ENCODE assay signal across 8 cellular contexts in genomic region chr1:204516180-204516879, GRCh38. TPM values are rescaled to one million over a fixed set of nuclear protein-coding genes. Genes with fewer than 3 reads are reported as not detected.
DNase-seq lines count a peak whose midpoint lies in the region; ATAC-seq and TF ChIP-seq lines count a peak whose summit lies in the region.

TSS of gene MDM4 (plus strand) at chr1:204516406. CDS start at chr1:204525519, 9,113 bp downstream.

- H3K36me3 Mint-ChIP-seq in CD4-positive, alpha-beta T cell (ENCODE audit: low read depth): peaks cover 23% of the 10 kb centered on the region

- no peaks in the 10 kb centered on the region for H3K27me3 Mint-ChIP-seq in CD4-positive, alpha-beta T cell

- H3K27ac ChIP-seq in CD4-positive, alpha-beta T cell (ENCODE audit: low read depth, low read length): peak within 1 kb of the TSS; percentile 99
- peak within 1 kb of the TSS; percentile 99 for H3K27ac ChIP-seq in HL-60 (replicated peaks)
- H3K27ac ChIP-seq in duodenal mucosa (ENCODE audit: low read depth, low read length): peak within 1 kb of the TSS; percentile 97
- peak within 1 kb of the TSS; percentile 80 to 94 (median 90) for H3K27ac ChIP-seq in right lobe of liver

- TF ChIP-seq CTCF in CD4-positive, alpha-beta T cell (IDR thresholded peaks at IDR 0.05): no peak
- TF ChIP-seq CTCF in HL-60 (IDR thresholded peaks at IDR 0.05; ENCODE audit: insufficient read depth, low read length) (no peak), right lobe of liver (IDR thresholded peaks at IDR 0.05) (no peak)

- ATAC-seq in CD4-positive, alpha-beta T cell (ENCODE audit: poor library complexity): peak; percentile 72
- ATAC-seq in GM19463 (IDR thresholded peaks at IDR 0.05; ENCODE audit: unreplicated experiment) (peak; percentile 87), right lobe of liver (peak; percentile 95 to 98 (median 96))

- POLR2A ChIA-PET in CD4-positive, alpha-beta T cell (lab: Charles Lee): interaction anchor here (0.6 to 5.9 kb wide), 24 partner anchors 10 to 1227 kb away, joined by 3 to 262 read pairs (median 4); partner anchors contain the start of gene PIK3C2B

- H3K9me3 ChIP-seq in CD4-positive, alpha-beta T cell (ENCODE audit: control insufficient read depth, low read length): no peaks in the 10 kb centered on the region
- no peaks in the 10 kb centered on the region for H3K9me3 ChIP-seq in duodenal mucosa (ENCODE audit: control insufficient read depth in 1 of 2, low read length in 2 of 2)
- H3K9me3 ChIP-seq in right lobe of liver: no peaks in the 10 kb centered on the region

- peaks cover 14 to 22% of the 10 kb centered on the region in 2 donors for H3K4me1 ChIP-seq in duodenal mucosa (ENCODE audit: control insufficient read depth in 1 of 2, insufficient read depth in 2 of 2, low read length in 2 of 2)
- H3K4me1 ChIP-seq in right lobe of liver: peaks cover 0 to 15% (median 0%) of the 10 kb centered on the region in 4 donors

- peak; percentile 83 to 90 (median 88) for DNase-seq in CD4-positive, alpha-beta T cell
- DNase-seq in HL-60 (ENCODE audit: low read depth in 1 of 2, low spot score in 1 of 2) (peak; percentile 98), NCI-H82 treated with DMSO at 0.1 percent for 48 hours (lab: John Stamatoyannopoulos, UW; ENCODE audit: unreplicated experiment) (peak; percentile 98), right lobe of liver (peak; percentile 90 to 95 (median 93))
- DNase-seq in activated CD4-positive, alpha-beta T cell treated with anti-CD3 and anti-CD28 coated beads, Interleukin-2, amount 50 U/mL, for 48 hours: peak; percentile 93 to 95
- DNase-seq in stimulated activated CD4-positive, alpha-beta T cell treated with anti-CD3 and anti-CD28 coated beads, Interleukin-4, amount 100 ng/mL, for 24 hours: peak; percentile 95

- under 1% methylated on average over 42 of the region's 43 CpGs for WGBS in right lobe of liver (ENCODE audit: insufficient coverage, low coverage, low lambda C conversion rate, missing lambda C conversion rate)

- no peaks in the 10 kb centered on the region for H3K27me3 ChIP-seq in CD4-positive, alpha-beta T cell (ENCODE audit: control insufficient read depth, insufficient read depth, low read length)
- H3K27me3 ChIP-seq in HL-60 (ENCODE audit: insufficient read depth, poor library complexity, severe bottlenecking) (no peaks in the 10 kb centered on the region), duodenal mucosa (ENCODE audit: control insufficient read depth in 1 of 2, insufficient read depth in 2 of 2, low read length in 2 of 2) (no peaks in the 10 kb centered on the region), right lobe of liver (no peaks in the 10 kb centered on the region)

- H3K4me3 ChIP-seq in HL-60 (replicated peaks; ENCODE audit: insufficient read depth, low read length) (peak within 1 kb of the TSS; percentile 66), duodenal mucosa (ENCODE audit: low read depth in 1 of 2, low read length in 2 of 2) (peak within 1 kb of the TSS; percentile 85 to 99), right lobe of liver (peak within 1 kb of the TSS; percentile 64 to 80 (median 70))

- no peak within 1 kb of the TSS for H3K4me3 Mint-ChIP-seq in CD4-positive, alpha-beta T cell

- H3K9me3 Mint-ChIP-seq in CD4-positive, alpha-beta T cell: no peaks in the 10 kb centered on the region

- H3K27ac Mint-ChIP-seq in CD4-positive, alpha-beta T cell: no peak within 1 kb of the TSS

- H3K36me3 ChIP-seq in duodenal mucosa (ENCODE audit: control insufficient read depth in 1 of 2, insufficient read depth in 2 of 2, low read length in 2 of 2) (peaks cover 0 to 7% of the 10 kb centered on the region in 2 donors), right lobe of liver (no peaks in the 10 kb centered on the region)

- peak; percentile 92 for TF ChIP-seq POLR2A in right lobe of liver (IDR thresholded peaks at IDR 0.05)

- CTCF ChIA-PET in CD4-positive, alpha-beta T cell (lab: Charles Lee): interaction anchor here (0.6 to 2.5 kb wide), 8 partner anchors 10 to 85 kb away, joined by 3 to 8 read pairs (median 3); no protein-coding TSS in a partner anchor

- H3K4me1 Mint-ChIP-seq in CD4-positive, alpha-beta T cell (ENCODE audit: low read depth): peaks cover 58% of the 10 kb centered on the region

- intact Hi-C loops in CD4-positive, alpha-beta T cell (cut with DNase I, micrococcal nuclease): loop anchor here (1.0 kb wide), 2 partner anchors 9 to 10 kb away; no protein-coding TSS in a partner anchor
- intact Hi-C loops in right lobe of liver (cut with DNase I): no loop called here

- peak within 1 kb of the TSS; percentile 56 to 80 for H3K9ac ChIP-seq in duodenal mucosa (ENCODE audit: low read depth in 1 of 2, low read length in 2 of 2)

RNA-seq across cellular contexts. Expression of gene MDM4, which starts in this region (rescaled TPM):
- total RNA-seq in CD4-positive, alpha-beta T cell: 100 to 1,000 TPM; 260 to 266 TPM
- total RNA-seq in right lobe of liver: 10 to 100 TPM; 21.0 to 37.6 (median 25.3) TPM

Comparison
In these comparisons a context has a peak if more than half of its experiments do, and no peak if none do; other contexts are left out.
1. Peak in every context shown above with its lines: DNase-seq, ATAC-seq, H3K4me3 ChIP-seq and H3K27ac ChIP-seq.
2. RNA of gene MDM4 (total RNA-seq): 260 to 266 TPM in CD4-positive, alpha-beta T cell; 21.0 to 37.6 TPM in right lobe of liver; every median in the first group is over 4 times any median in the second.
3. intact Hi-C loops: an anchor here in CD4-positive, alpha-beta T cell (1.0 kb wide); none called in right lobe of liver.